15 cellular contexts compared by ENCODE assay signal in the genomic region with DNA sequence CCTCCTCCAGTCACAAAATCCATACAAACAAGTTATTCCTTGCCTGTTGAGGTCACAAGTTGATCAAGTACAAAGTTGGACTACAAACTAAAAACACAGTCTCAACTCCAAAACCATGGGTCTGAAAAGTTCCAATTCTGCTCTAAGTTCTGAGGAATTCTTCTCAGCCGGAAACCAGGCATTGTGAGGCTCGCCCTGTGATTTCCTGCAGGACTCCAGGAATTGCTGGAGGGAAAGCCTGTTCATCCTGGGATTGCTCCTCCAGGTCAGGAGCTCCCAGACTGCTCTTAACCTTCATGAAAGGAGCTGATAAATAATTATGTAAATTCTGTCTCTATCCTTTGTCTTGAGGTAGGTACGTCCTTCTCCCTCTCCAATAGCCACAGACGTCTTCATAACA. TPM values are rescaled to one million over a fixed set of nuclear protein-coding genes. Genes with fewer than 3 reads are reported as not detected.
DNase-seq lines count a peak whose midpoint lies in the region; ATAC-seq and TF ChIP-seq lines count a peak whose summit lies in the region.
"Had no signal": no experiment of that assay in that cellular context is flagged by ENCODE, and none has a peak within 500 bp of the region (broad histone marks: within the 10 kb centered on the region; RNA-seq: fewer than 3 reads in every experiment).

No MANE protein-coding gene starts in this region.

- H3K9ac ChIP-seq in MM.1S (ENCODE audit: low read length), result no peak overlapping the region

- no peak for DNase-seq in MM.1S
- DNase-seq in dermis blood vessel endothelial cell, result peak; percentile 97
- DNase-seq in right lobe of liver, result no peak
- DNase-seq in thyroid gland, result no peak
- no peak for DNase-seq in germinal center (ENCODE audit: low spot score)
- no peak for DNase-seq in NCI-H510A (lab: John Stamatoyannopoulos, UW)
- no peak for DNase-seq in stimulated activated naive CD4-positive, alpha-beta T cell treated with Interleukin-2 at 50 U/mL for 16 hours (lab: John Stamatoyannopoulos, UW)
- DNase-seq: activated CD4-positive, alpha-beta T cell treated with anti-CD3 and anti-CD28 coated beads, Interleukin-2, amount 50 U/mL, for 1 hour; activated naive CD4-positive, alpha-beta T cell treated with anti-CD3 and anti-CD28 coated beads, Interleukin-2, amount 10 ng/mL, durations not matched to agents 7 days and 5 days; AML-193; NCI-H2029; NCI-H524; nephron progenitor cell had no signal

- H3K4me1 ChIP-seq in MM.1S (ENCODE audit: low read length) (peaks cover 93% of the 10 kb centered on the region), right lobe of liver (peaks cover 0 to 35% (median 15%) of the 10 kb centered on the region in 4 donors), thyroid gland (peaks cover 51 to 93% of the 10 kb centered on the region in 2 donors)

- intact Hi-C loops in right lobe of liver (cut with DNase I) (no loop called here), thyroid gland (cut with DNase I) (no loop called here)

- WGBS in right lobe of liver (ENCODE audit: insufficient coverage, low coverage, low lambda C conversion rate, missing lambda C conversion rate), result 50% methylated on average over 2 of the region's 4 CpGs
- 82 to 84% methylated on average over 4 of the region's 4 CpGs for WGBS in thyroid gland, 2 donors

- peaks cover 100% of the 10 kb centered on the region for H3K79me2 ChIP-seq in MM.1S (ENCODE audit: low read length)

- peaks cover 35% of the 10 kb centered on the region for H4K20me1 ChIP-seq in MM.1S (ENCODE audit: insufficient read depth, low read length)

- H3K27me3 ChIP-seq in MM.1S (replicated peaks; ENCODE audit: insufficient read depth, low read length) (no peaks in the 10 kb centered on the region), right lobe of liver (no peaks in the 10 kb centered on the region), thyroid gland (no peaks in the 10 kb centered on the region)
- H3K27me3 ChIP-seq: suprapubic skin had no signal

- peak overlapping the region; percentile 77; the same call in 1 of the 2 replicates for H3K27ac ChIP-seq in MM.1S (ENCODE audit: low read length)
- H3K27ac ChIP-seq in right lobe of liver, result peak overlapping the region in 1 of 3 donors; percentile 34
- peak overlapping the region; percentile 12 to 73 (median 61) for H3K27ac ChIP-seq in thyroid gland

- H3K4me3 ChIP-seq in MM.1S (ENCODE audit: low read length) (no peak overlapping the region), right lobe of liver (no peak overlapping the region), thyroid gland (replicated peaks in 1 of 3) (no peak overlapping the region)
- H3K4me3 ChIP-seq: suprapubic skin had no signal

- peaks cover 63% of the 10 kb centered on the region for H3F3A ChIP-seq in MM.1S (ENCODE audit: insufficient read depth, low read length)

- TF ChIP-seq POLR2A in right lobe of liver (IDR thresholded peaks at IDR 0.05) (no peak), thyroid gland (IDR thresholded peaks at IDR 0.05) (no peak)

- no peak overlapping the region for H2AFZ ChIP-seq in MM.1S (ENCODE audit: low read length)

- 0 out of 2 replicates have a peak, but pooled peaks cover 16% of the 10 kb centered on the region for H3K36me3 ChIP-seq in MM.1S (replicated peaks; ENCODE audit: insufficient read depth, low read length)
- H3K36me3 ChIP-seq in right lobe of liver, result no peaks in the 10 kb centered on the region
- H3K36me3 ChIP-seq in thyroid gland, result no peaks in the 10 kb centered on the region
- H3K36me3 ChIP-seq: suprapubic skin had no signal

- H3K9me3 ChIP-seq in MM.1S (replicated peaks; ENCODE audit: insufficient read depth, low read length) (no peaks in the 10 kb centered on the region), right lobe of liver (no peaks in the 10 kb centered on the region), thyroid gland (no peaks in the 10 kb centered on the region)
- H3K9me3 ChIP-seq: suprapubic skin had no signal

- H3K4me2 ChIP-seq in MM.1S (ENCODE audit: low read depth, low read length), result peak overlapping the region; percentile 97

- ATAC-seq in right lobe of liver (peak; percentile 30 to 56 (median 38)), GM21825 (IDR thresholded peaks at IDR 0.05; ENCODE audit: unreplicated experiment) (no peak)

- TF ChIP-seq CTCF in MM.1S (IDR thresholded peaks at IDR 0.05; ENCODE audit: low read length) (no peak), right lobe of liver (IDR thresholded peaks at IDR 0.05) (no peak), thyroid gland (IDR thresholded peaks at IDR 0.05) (no peak)

- H3K9me2 ChIP-seq in MM.1S (replicated peaks; ENCODE audit: insufficient read depth, low read length), result no peaks in the 10 kb centered on the region

RNA-seq across cellular contexts. Expression of a gene that starts 8.5 kb away (rescaled TPM):
- total RNA-seq in dermis blood vessel endothelial cell (30.6 and 51.3 TPM in 2 replicates), right lobe of liver (10 to 100 TPM; 16.1 to 24.8 (median 17.8) TPM), thyroid gland (10 to 100 TPM; 16.5 to 21.8 (median 19.7) TPM)
